In the genomic region with DNA sequence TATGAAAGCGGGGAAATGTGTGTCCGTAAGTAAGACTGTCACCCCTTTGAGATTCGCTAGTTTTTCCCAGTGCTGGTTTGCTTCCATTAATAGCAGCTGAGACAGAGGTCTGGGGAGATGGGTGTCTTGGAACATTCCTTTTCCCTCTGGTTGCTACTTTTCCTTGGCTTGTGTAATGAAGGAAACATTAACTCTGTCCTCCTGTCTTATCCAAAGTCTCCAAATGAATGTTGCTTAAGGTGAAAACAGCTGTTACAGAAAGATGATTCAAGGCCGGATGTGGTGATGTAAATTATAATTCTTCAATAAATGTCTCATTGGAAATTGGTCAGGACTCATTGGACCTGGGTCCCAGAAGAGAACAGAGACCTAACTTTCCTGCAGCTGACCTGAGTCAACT, we compare ENCODE assay signal across 5 cellular contexts. TPM values are rescaled to one million over a fixed set of nuclear protein-coding genes. Genes with fewer than 3 reads are reported as not detected.
"Had no signal": no experiment of that assay in that cellular context is flagged by ENCODE, and none has a peak within 500 bp of the region (broad histone marks: within the 10 kb centered on the region; RNA-seq: fewer than 3 reads in every experiment).

No MANE protein-coding gene starts in this region.

- DNase-seq: H9, HCEC 1CT, IMR-90 had no signal

- H3K4me3 Mint-ChIP-seq: GM23338, H9 had no signal

- H3K4me2 ChIP-seq: GM23338 had no signal

- H3K27ac Mint-ChIP-seq: H9 had no signal

- H3K4me3 ChIP-seq: GM23338 had no signal

- H2AFZ ChIP-seq: GM23338 had no signal

- ATAC-seq: GM23338 had no signal

- H3K9me3 Mint-ChIP-seq: GM23338, H9 had no signal

RNA-seq across cellular contexts. Expression of a gene that starts 50.0 kb away (rescaled TPM):
- total RNA-seq: HT-29, IMR-90 had no signal
- polyA plus RNA-seq: IMR-90 had no signal
